26 cellular contexts compared by ENCODE assay signal in the genomic region with DNA sequence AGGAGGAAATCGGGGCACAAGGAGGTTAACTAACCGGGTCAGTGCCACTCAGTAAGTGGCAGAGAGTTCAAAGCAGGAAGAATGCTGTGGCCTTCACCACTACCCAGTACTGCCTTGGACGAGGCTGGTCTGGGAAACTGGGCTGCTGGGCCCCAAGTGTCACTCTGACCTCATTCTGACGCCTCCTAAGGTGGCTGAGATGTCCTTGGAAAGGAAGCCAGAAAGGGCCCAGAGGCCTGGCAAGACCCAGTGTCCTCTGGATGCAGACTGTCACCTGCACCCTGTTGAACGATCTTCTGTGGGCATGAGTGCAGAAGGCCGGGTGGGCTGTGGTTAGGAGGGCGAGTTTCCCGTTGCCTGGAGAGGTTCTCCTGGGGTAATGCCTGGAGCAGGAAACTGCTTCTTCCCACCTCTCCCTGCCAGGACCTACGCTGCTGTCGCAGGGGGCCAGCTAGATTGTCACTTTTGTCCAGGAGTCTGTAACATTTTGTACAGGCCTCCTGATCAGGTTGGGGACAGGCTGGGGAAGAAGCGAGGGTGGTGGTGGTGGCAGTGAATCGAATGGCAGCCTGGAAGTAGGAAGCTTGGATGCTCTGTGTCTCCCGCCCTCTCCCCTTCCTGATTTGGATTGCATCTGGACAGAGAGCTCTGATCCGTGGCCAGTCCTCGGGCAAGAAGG.
"Had no signal": no experiment of that assay in that cellular context is flagged by ENCODE, and none has a peak within 500 bp of the region (broad histone marks: within the 10 kb centered on the region; RNA-seq: fewer than 3 reads in every experiment).

No MANE protein-coding gene starts in this region.

- H3K4me3 Mint-ChIP-seq: activated CD4-positive, alpha-beta memory T cell treated with anti-CD3 and anti-CD28 coated beads for 36 hours; activated CD4-positive, alpha-beta T cell treated with anti-CD3 and anti-CD28 coated beads, Interleukin-2, amount 10 ng/mL, durations not matched to agents 24 days and 14 days; activated naive CD4-positive, alpha-beta T cell treated with anti-CD3 and anti-CD28 coated beads, Interleukin-2, amount 10 ng/mL, durations not matched to agents 7 days and 5 days; activated naive CD8-positive, alpha-beta T cell treated with anti-CD3 and anti-CD28 coated beads, Interleukin-2, amount 50 U/mL, for 24 hours; activated T-cell treated with anti-CD3 and anti-CD28 coated beads, Interleukin-2, amount 50 U/mL, for 24 hours; mesothelial cell of epicardium; naive B cell; stimulated activated effector memory CD8-positive, alpha-beta T cell treated with anti-CD3 and anti-CD28 coated beads, Interleukin-12 subunit alpha, Interleukin-12 subunit beta, amount 100 ng/mL, for 72 hours; stimulated activated naive CD8-positive, alpha-beta T cell treated with anti-CD3 and anti-CD28 coated beads, Interleukin-15, Interleukin-2, amounts not matched to agents 100 ng/mL and 50 ng/mL, for 24 hours; T-helper 1 cell treated with Interleukin-12 subunit alpha and Interleukin-12 subunit beta and Interleukin-4 antibody, amounts not matched to agents 30 μg/mL and 1 μg/mL, for 36 hours had no signal

- H3K9me3 Mint-ChIP-seq: activated CD4-positive, alpha-beta memory T cell treated with anti-CD3 and anti-CD28 coated beads for 36 hours; activated CD4-positive, alpha-beta T cell treated with anti-CD3 and anti-CD28 coated beads, Interleukin-2, amount 10 ng/mL, durations not matched to agents 24 days and 14 days; activated naive CD8-positive, alpha-beta T cell treated with anti-CD3 and anti-CD28 coated beads, Interleukin-2, amount 50 U/mL, for 24 hours; activated T-cell treated with anti-CD3 and anti-CD28 coated beads, Interleukin-2, amount 50 U/mL, for 24 hours; stimulated activated naive CD8-positive, alpha-beta T cell treated with anti-CD3 and anti-CD28 coated beads, Interleukin-15, Interleukin-2, amounts not matched to agents 100 ng/mL and 50 ng/mL, for 24 hours had no signal

- ATAC-seq: activated naive CD8-positive, alpha-beta T cell treated with anti-CD3 and anti-CD28 coated beads, Interleukin-2, amount 50 U/mL, for 24 hours; right lobe of liver; stimulated activated effector memory CD8-positive, alpha-beta T cell treated with anti-CD3 and anti-CD28 coated beads, Interleukin-12 subunit alpha, Interleukin-12 subunit beta, amount 100 ng/mL, for 72 hours had no signal

- H3K27ac Mint-ChIP-seq: activated CD4-positive, alpha-beta memory T cell treated with anti-CD3 and anti-CD28 coated beads for 36 hours; activated CD4-positive, alpha-beta T cell treated with anti-CD3 and anti-CD28 coated beads, Interleukin-2, amount 10 ng/mL, durations not matched to agents 24 days and 14 days; activated naive CD4-positive, alpha-beta T cell treated with anti-CD3 and anti-CD28 coated beads, Interleukin-2, amount 10 ng/mL, durations not matched to agents 7 days and 5 days; activated naive CD8-positive, alpha-beta T cell treated with anti-CD3 and anti-CD28 coated beads, Interleukin-2, amount 50 U/mL, for 24 hours; activated T-cell treated with anti-CD3 and anti-CD28 coated beads, Interleukin-2, amount 50 U/mL, for 24 hours; mesothelial cell of epicardium; naive B cell; stimulated activated effector memory CD8-positive, alpha-beta T cell treated with anti-CD3 and anti-CD28 coated beads, Interleukin-12 subunit alpha, Interleukin-12 subunit beta, amount 100 ng/mL, for 72 hours; stimulated activated naive CD8-positive, alpha-beta T cell treated with anti-CD3 and anti-CD28 coated beads, Interleukin-15, Interleukin-2, amounts not matched to agents 100 ng/mL and 50 ng/mL, for 24 hours; T-helper 1 cell treated with Interleukin-12 subunit alpha and Interleukin-12 subunit beta and Interleukin-4 antibody, amounts not matched to agents 30 μg/mL and 1 μg/mL, for 36 hours had no signal

- DNase-seq: activated CD4-positive, alpha-beta memory T cell treated with anti-CD3 and anti-CD28 coated beads for 36 hours; activated CD4-positive, alpha-beta T cell treated with anti-CD3 and anti-CD28 coated beads, Interleukin-2, amount 10 ng/mL, durations not matched to agents 24 days and 14 days; activated CD4-positive, CD25-positive, alpha-beta regulatory T cell treated with anti-CD3 and anti-CD28 coated beads, Interleukin-2, amount 50 U/mL, for 72 hours; activated CD8-positive, alpha-beta memory T cell treated with anti-CD3 and anti-CD28 coated beads, Interleukin-2, amount 50 U/mL, for 48 hours; activated gamma-delta T cell; activated naive CD4-positive, alpha-beta T cell treated with anti-CD3 and anti-CD28 coated beads, Interleukin-2, amount 10 ng/mL, durations not matched to agents 7 days and 5 days; activated naive CD8-positive, alpha-beta T cell treated with anti-CD3 and anti-CD28 coated beads, Interleukin-2, amount 50 U/mL, for 24 hours; activated T-cell treated with anti-CD3 and anti-CD28 coated beads, Interleukin-2, amount 50 U/mL, for 24 hours; effector memory CD4-positive, alpha-beta T cell; kidney glomerular epithelial cell; mammary epithelial cell; naive B cell; right lobe of liver; SK-N-SH; small intestine; stimulated activated CD4-positive, alpha-beta T cell treated with anti-CD3 and anti-CD28 coated beads, Interleukin-4, amount 100 ng/mL, for 24 hours; SW 1271; T-helper 9 cell; thyroid gland; upper lobe of left lung; WERI-Rb-1 had no signal

- H3K27ac ChIP-seq: right lobe of liver, thyroid gland, upper lobe of left lung, vagina, WERI-Rb-1 had no signal

- H3K36me3 Mint-ChIP-seq: activated CD4-positive, alpha-beta memory T cell treated with anti-CD3 and anti-CD28 coated beads for 36 hours; activated naive CD4-positive, alpha-beta T cell treated with anti-CD3 and anti-CD28 coated beads, Interleukin-2, amount 10 ng/mL, durations not matched to agents 7 days and 5 days; mesothelial cell of epicardium; naive B cell; stimulated activated effector memory CD8-positive, alpha-beta T cell treated with anti-CD3 and anti-CD28 coated beads, Interleukin-12 subunit alpha, Interleukin-12 subunit beta, amount 100 ng/mL, for 72 hours had no signal

- H3K27me3 Mint-ChIP-seq: activated naive CD8-positive, alpha-beta T cell treated with anti-CD3 and anti-CD28 coated beads, Interleukin-2, amount 50 U/mL, for 24 hours; activated T-cell treated with anti-CD3 and anti-CD28 coated beads, Interleukin-2, amount 50 U/mL, for 24 hours; stimulated activated naive CD8-positive, alpha-beta T cell treated with anti-CD3 and anti-CD28 coated beads, Interleukin-15, Interleukin-2, amounts not matched to agents 100 ng/mL and 50 ng/mL, for 24 hours had no signal
